In the genomic region with DNA sequence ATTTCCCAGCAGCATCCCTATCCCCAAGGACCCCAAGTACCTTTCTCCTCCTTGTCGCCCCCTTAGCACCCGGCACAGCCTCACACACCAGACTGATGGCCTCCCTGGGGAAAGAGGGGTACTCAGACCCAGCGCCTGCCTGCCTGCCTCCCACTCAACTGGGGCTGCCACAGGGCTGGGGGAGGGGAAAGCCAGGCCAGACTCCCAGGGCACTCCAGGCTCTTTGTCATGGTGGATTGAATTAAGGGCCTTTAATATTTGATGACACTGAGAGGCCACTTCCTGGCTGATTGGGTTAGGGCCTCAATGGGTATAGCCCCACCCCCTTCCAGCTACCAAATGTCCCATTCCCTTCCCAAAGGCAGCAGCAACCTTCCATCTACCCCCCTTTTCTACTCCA, we compare ENCODE assay signal across 1 cellular context.
TF ChIP-seq lines count a peak whose summit lies in the region.

No MANE protein-coding gene starts in this region.

TF ChIP-seq in GM23338, 12 proteins besides CTCF, POLR2A, EP300 and RAD21 (continued from another document):
- TF ChIP-seq, protein P1, sequence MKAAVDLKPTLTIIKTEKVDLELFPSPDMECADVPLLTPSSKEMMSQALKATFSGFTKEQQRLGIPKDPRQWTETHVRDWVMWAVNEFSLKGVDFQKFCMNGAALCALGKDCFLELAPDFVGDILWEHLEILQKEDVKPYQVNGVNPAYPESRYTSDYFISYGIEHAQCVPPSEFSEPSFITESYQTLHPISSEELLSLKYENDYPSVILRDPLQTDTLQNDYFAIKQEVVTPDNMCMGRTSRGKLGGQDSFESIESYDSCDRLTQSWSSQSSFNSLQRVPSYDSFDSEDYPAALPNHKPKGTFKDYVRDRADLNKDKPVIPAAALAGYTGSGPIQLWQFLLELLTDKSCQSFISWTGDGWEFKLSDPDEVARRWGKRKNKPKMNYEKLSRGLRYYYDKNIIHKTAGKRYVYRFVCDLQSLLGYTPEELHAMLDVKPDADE (IDR thresholded peaks at IDR 0.05) = no peak
- TF ChIP-seq, protein P2, sequence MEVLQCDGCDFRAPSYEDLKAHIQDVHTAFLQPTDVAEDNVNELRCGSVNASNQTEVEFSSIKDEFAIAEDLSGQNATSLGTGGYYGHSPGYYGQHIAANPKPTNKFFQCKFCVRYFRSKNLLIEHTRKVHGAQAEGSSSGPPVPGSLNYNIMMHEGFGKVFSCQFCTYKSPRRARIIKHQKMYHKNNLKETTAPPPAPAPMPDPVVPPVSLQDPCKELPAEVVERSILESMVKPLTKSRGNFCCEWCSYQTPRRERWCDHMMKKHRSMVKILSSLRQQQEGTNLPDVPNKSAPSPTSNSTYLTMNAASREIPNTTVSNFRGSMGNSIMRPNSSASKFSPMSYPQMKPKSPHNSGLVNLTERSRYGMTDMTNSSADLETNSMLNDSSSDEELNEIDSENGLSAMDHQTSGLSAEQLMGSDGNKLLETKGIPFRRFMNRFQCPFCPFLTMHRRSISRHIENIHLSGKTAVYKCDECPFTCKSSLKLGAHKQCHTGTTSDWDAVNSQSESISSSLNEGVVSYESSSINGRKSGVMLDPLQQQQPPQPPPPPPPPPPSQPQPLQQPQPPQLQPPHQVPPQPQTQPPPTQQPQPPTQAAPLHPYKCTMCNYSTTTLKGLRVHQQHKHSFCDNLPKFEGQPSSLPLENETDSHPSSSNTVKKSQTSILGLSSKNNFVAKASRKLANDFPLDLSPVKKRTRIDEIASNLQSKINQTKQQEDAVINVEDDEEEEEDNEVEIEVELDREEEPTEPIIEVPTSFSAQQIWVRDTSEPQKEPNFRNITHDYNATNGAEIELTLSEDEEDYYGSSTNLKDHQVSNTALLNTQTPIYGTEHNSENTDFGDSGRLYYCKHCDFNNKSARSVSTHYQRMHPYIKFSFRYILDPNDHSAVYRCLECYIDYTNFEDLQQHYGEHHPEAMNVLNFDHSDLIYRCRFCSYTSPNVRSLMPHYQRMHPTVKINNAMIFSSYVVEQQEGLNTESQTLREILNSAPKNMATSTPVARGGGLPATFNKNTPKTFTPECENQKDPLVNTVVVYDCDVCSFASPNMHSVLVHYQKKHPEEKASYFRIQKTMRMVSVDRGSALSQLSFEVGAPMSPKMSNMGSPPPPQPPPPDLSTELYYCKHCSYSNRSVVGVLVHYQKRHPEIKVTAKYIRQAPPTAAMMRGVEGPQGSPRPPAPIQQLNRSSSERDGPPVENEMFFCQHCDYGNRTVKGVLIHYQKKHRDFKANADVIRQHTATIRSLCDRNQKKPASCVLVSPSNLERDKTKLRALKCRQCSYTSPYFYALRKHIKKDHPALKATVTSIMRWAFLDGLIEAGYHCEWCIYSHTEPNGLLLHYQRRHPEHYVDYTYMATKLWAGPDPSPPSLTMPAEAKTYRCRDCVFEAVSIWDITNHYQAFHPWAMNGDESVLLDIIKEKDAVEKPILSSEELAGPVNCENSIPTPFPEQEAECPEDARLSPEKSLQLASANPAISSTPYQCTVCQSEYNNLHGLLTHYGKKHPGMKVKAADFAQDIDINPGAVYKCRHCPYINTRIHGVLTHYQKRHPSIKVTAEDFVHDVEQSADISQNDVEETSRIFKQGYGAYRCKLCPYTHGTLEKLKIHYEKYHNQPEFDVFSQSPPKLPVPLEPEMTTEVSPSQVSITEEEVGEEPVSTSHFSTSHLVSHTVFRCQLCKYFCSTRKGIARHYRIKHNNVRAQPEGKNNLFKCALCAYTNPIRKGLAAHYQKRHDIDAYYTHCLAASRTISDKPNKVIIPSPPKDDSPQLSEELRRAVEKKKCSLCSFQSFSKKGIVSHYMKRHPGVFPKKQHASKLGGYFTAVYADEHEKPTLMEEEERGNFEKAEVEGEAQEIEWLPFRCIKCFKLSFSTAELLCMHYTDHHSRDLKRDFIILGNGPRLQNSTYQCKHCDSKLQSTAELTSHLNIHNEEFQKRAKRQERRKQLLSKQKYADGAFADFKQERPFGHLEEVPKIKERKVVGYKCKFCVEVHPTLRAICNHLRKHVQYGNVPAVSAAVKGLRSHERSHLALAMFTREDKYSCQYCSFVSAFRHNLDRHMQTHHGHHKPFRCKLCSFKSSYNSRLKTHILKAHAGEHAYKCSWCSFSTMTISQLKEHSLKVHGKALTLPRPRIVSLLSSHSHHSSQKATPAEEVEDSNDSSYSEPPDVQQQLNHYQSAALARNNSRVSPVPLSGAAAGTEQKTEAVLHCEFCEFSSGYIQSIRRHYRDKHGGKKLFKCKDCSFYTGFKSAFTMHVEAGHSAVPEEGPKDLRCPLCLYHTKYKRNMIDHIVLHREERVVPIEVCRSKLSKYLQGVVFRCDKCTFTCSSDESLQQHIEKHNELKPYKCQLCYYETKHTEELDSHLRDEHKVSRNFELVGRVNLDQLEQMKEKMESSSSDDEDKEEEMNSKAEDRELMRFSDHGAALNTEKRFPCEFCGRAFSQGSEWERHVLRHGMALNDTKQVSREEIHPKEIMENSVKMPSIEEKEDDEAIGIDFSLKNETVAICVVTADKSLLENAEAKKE (CRISPR knock-in tag; IDR thresholded peaks at IDR 0.05) = no peak
- no peak for TF ChIP-seq EZH2 (IDR thresholded peaks at IDR 0.05; ENCODE audit: low read depth, unreplicated experiment)
- no peak for TF ChIP-seq JUNB (IDR thresholded peaks at IDR 0.05; ENCODE audit: unreplicated experiment)
- TF ChIP-seq POLR2AphosphoS5 (IDR thresholded peaks at IDR 0.05; ENCODE audit: low read depth) = no peak; the same call in 1 of the 2 replicates
- no peak for TF ChIP-seq CREB1 (CRISPR knock-in tag; IDR thresholded peaks at IDR 0.05; ENCODE audit: low read depth)
- no peak for TF ChIP-seq NANOG (IDR thresholded peaks at IDR 0.05; ENCODE audit: borderline replicate concordance)
